22 cellular contexts compared by ENCODE assay signal in the genomic region with DNA sequence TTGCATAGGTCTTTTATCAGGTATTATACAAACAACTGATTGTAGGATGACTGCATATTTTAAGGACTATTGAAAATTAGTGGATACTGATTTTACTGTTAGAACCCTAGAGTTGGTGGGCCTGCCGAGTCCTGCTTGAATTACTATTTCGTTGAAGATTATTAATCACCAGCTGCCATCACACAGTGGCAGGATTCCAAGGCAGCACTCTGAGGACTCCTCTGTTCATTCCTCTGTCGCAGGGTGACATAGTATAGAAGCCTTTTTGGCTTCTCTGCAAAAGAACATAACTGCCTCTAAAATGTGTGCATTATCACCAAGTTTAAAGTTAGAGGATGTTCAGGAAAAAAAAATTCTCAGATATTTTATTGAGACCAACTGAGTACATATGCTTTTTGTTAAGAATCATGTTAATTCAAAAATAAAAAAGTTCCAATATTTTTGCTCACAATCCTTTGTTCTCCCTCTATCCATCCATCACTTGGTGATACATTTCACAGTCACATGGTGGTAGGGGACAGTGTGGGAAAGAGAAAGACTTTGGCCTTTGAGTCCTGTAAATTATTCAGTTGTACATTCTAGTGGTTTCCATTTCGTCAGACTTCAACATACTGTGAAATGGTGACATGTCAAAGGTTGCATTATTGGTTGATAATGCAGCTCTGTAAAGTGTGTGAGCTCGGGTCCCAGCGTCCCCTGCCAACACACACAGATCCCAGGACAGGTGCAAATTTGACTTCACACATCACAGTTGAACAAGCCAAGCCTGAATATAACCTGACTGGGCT.
A peak's percentile ranks its signal among the peaks of the same experiment; 100 is the strongest.
DNase-seq lines count a peak whose midpoint lies in the region; ATAC-seq, FAIRE-seq and TF ChIP-seq lines count a peak whose summit lies in the region.
"Had no signal": no experiment of that assay in that cellular context is flagged by ENCODE, and none has a peak within 500 bp of the region (broad histone marks: within the 10 kb centered on the region; RNA-seq: fewer than 3 reads in every experiment).

No MANE protein-coding gene starts in this region.

- H3K36me3 ChIP-seq in Loucy (ENCODE audit: insufficient read depth, low read length) (no peaks in the 10 kb centered on the region), small intestine (ENCODE audit: control insufficient read depth in 2 of 2, insufficient read depth in 2 of 2, low read length in 2 of 2) (no peaks in the 10 kb centered on the region)
- H3K36me3 ChIP-seq: HAP-1, ovary had no signal

- 22 to 43% (median 31%) methylated on average over 6 of the region's 6 CpGs for WGBS in small intestine, 3 donors

- ATAC-seq in SK-N-SH treated with all-trans-retinoic acid at 6 μM for 48 hours = peak; percentile 56
- ATAC-seq: activated naive CD4-positive, alpha-beta T cell treated with anti-CD3 and anti-CD28 coated beads, Interleukin-2, amount 50 U/mL, for 72 hours; activated T-cell treated with anti-CD3 and anti-CD28 coated beads, Interleukin-2, amount 50 U/mL, for 72 hours; body of pancreas; K562 had no signal

- no peak overlapping the region for H3K27ac ChIP-seq in small intestine (ENCODE audit: low read depth in 1 of 2, low read length in 1 of 2)
- no peak overlapping the region for H3K27ac ChIP-seq in RWPE1
- H3K27ac ChIP-seq: body of pancreas, hepatocyte, ovary had no signal

- H3K4me1 ChIP-seq in Loucy (ENCODE audit: insufficient read depth, low read length, poor library complexity, severe bottlenecking) (no peaks in the 10 kb centered on the region), small intestine (ENCODE audit: control insufficient read depth in 2 of 2, insufficient read depth in 1 of 2, low read depth in 1 of 2, low read length in 1 of 2) (no peaks in the 10 kb centered on the region)
- H3K4me1 ChIP-seq: body of pancreas, HAP-1 had no signal

- no peaks in the 10 kb centered on the region for H3K79me2 ChIP-seq in Loucy (ENCODE audit: insufficient read depth, low read length)
- H3K79me2 ChIP-seq: hepatocyte had no signal

- H3F3A ChIP-seq in Loucy (ENCODE audit: low read depth) = no peaks in the 10 kb centered on the region

- CTCF ChIA-PET in RWPE1 (lab: Yijun Ruan, JAX) = interaction anchor here (0.7 to 0.8 kb wide), 2 partner anchors 16 to 1446 kb away, joined by 4 read pairs; no protein-coding TSS in a partner anchor

- DNase-seq in head of caudate nucleus (peak in 28 of 42 donors; percentile 4 to 59 (median 31)), small intestine (peak; percentile 19), RWPE1 (ENCODE audit: low spot score) (no peak), HUDEP-2 (lab: John Stamatoyannopoulos, UW; ENCODE audit: unreplicated experiment in 76 of 76) (no peak), SHP77 (lab: John Stamatoyannopoulos, UW) (no peak)
- DNase-seq: activated T-cell treated with anti-CD3 and anti-CD28 coated beads, Interleukin-2, amount 50 U/mL, for 72 hours; body of pancreas; DND-41; naive B cell; NCI-H187 treated with DMSO at 0.1 percent for 48 hours; NCI-H345; ovary; SW 1271 had no signal

- intact Hi-C loops in head of caudate nucleus (cut with DNase I) = no loop called here

- POLR2A ChIA-PET in RWPE1 (lab: Yijun Ruan, JAX; ENCODE audit: low non-redundant PET) = no interaction called here

- no peaks in the 10 kb centered on the region for H3K9me2 ChIP-seq in Loucy (replicated peaks; ENCODE audit: low read depth, low read length)

- TF ChIP-seq CTCF in Loucy (conservative IDR thresholded peaks at IDR 0.05; ENCODE audit: low read length) (no peak), RWPE1 (conservative IDR thresholded peaks at IDR 0.05; ENCODE audit: low read depth) (no peak)

- FAIRE-seq in small intestine (lab: Jason Lieb, UNC) = no peak
- FAIRE-seq: colon, islet of Langerhans, K562, TTC549 had no signal

- H3K9ac ChIP-seq in Loucy (ENCODE audit: low read depth, low read length, poor library complexity, severe bottlenecking) = no peak overlapping the region

- H4K20me1 ChIP-seq in Loucy (ENCODE audit: insufficient read depth, low read length, poor library complexity, severe bottlenecking) = no peaks in the 10 kb centered on the region

- no peaks in the 10 kb centered on the region for H3K9me3 ChIP-seq in Loucy (ENCODE audit: insufficient read depth, low read depth, low read length)
- H3K9me3 ChIP-seq in small intestine (ENCODE audit: control insufficient read depth, low read depth) = no peaks in the 10 kb centered on the region
- H3K9me3 ChIP-seq: body of pancreas, HAP-1, ovary had no signal

- no peak overlapping the region for H3K4me3 ChIP-seq in Loucy (ENCODE audit: low read length, poor library complexity, severe bottlenecking)
- H3K4me3 ChIP-seq in small intestine (ENCODE audit: low read depth in 1 of 2, low read length in 2 of 2) = no peak overlapping the region
- H3K4me3 ChIP-seq: body of pancreas, HAP-1, hepatocyte, K562, ovary had no signal

- H2AFZ ChIP-seq in Loucy (ENCODE audit: low read length) = peak overlapping the region; percentile 32; the same call in 1 of the 2 replicates
- H2AFZ ChIP-seq: hepatocyte had no signal

- no peaks in the 10 kb centered on the region for H3K27me3 ChIP-seq in Loucy (ENCODE audit: insufficient read depth, low read length, poor library complexity, severe bottlenecking)
- no peaks in the 10 kb centered on the region for H3K27me3 ChIP-seq in small intestine (ENCODE audit: control insufficient read depth in 2 of 2, insufficient read depth in 2 of 2, low read length in 2 of 2)
- H3K27me3 ChIP-seq: body of pancreas, hepatocyte, ovary had no signal

- H3K4me2 ChIP-seq in Loucy (ENCODE audit: low read depth, low read length, poor library complexity, severe bottlenecking) = no peak overlapping the region
- H3K4me2 ChIP-seq: hepatocyte had no signal

TF ChIP-seq in SK-N-SH treated with all-trans-retinoic acid at 6 μM for 48 hours, 23 proteins besides CTCF, POLR2A, EP300 and RAD21:
- TF ChIP-seq TCF4 (CRISPR knock-in tag; IDR thresholded peaks at IDR 0.05; ENCODE audit: borderline replicate concordance) (no peak), CSDC2 (CRISPR knock-in tag; IDR thresholded peaks at IDR 0.05) (no peak), ISL1 (CRISPR knock-in tag; IDR thresholded peaks at IDR 0.05) (peak; percentile 79)

Comparison
In these comparisons a context has a peak if more than half of its experiments do, and no peak if none do; other contexts are left out.
1. DNase-seq: peak in head of caudate nucleus (28 of 42) and small intestine (single experiment); none in RWPE1 (single experiment), HUDEP-2 (0 of 76) and SHP77 (0 of 2).